Comparison of ENCODE assay signal across 1 cellular context in genomic region chr1:61607448-61607847, GRCh38.
TF ChIP-seq lines count a peak whose summit lies in the region.

No MANE protein-coding gene starts in this region.

TF ChIP-seq in GM23338, 12 proteins besides CTCF, POLR2A, EP300 and RAD21 (continued from another document):
- TF ChIP-seq POLR2AphosphoS5 (IDR thresholded peaks at IDR 0.05; ENCODE audit: low read depth), result no peak
- no peak for TF ChIP-seq EZH2 (IDR thresholded peaks at IDR 0.05; ENCODE audit: low read depth, unreplicated experiment)
- TF ChIP-seq ZNF114 (CRISPR knock-in tag; IDR thresholded peaks at IDR 0.05), result no peak
- TF ChIP-seq CREB1 (CRISPR knock-in tag; IDR thresholded peaks at IDR 0.05; ENCODE audit: low read depth), result no peak
- TF ChIP-seq JUNB (IDR thresholded peaks at IDR 0.05; ENCODE audit: unreplicated experiment), result no peak
- TF ChIP-seq REST (IDR thresholded peaks at IDR 0.05; ENCODE audit: unreplicated experiment), result no peak
- no peak for TF ChIP-seq EZH2phosphoT487 (IDR thresholded peaks at IDR 0.05; ENCODE audit: unreplicated experiment)
- TF ChIP-seq ZNF462 (CRISPR knock-in tag; IDR thresholded peaks at IDR 0.05), result no peak
